Comparison of ENCODE assay signal across 8 cellular contexts in genomic region chr1:1406101-1406820, GRCh38. TPM values are rescaled to one million over a fixed set of nuclear protein-coding genes. Genes with fewer than 3 reads are reported as not detected.
DNase-seq lines count a peak whose midpoint lies in the region; ATAC-seq and TF ChIP-seq lines count a peak whose summit lies in the region.

No MANE protein-coding gene starts in this region.

- no peaks in the 10 kb centered on the region for H3K27me3 ChIP-seq in smooth muscle cell (ENCODE audit: low read depth)

- H3K27ac Mint-ChIP-seq in HFFc6 = peak overlapping the region; percentile 87

- intact Hi-C loops in left ventricle myocardium superior (cut with micrococcal nuclease) = no loop called here

- H3K27me3 Mint-ChIP-seq in HFFc6 (ENCODE audit: insufficient read depth) = peaks cover 11% of the 10 kb centered on the region; the same call in 1 of the 2 replicates

- peak overlapping the region; percentile 100 for H3K4me2 ChIP-seq in smooth muscle cell

- no peak for TF ChIP-seq CTCF in HFFc6 (IDR thresholded peaks at IDR 0.05)
- no peak for TF ChIP-seq CTCF in WI38 (IDR thresholded peaks at IDR 0.05; ENCODE audit: low read depth, low read length)
- no peak for TF ChIP-seq CTCF in smooth muscle cell (IDR thresholded peaks at IDR 0.05; ENCODE audit: borderline replicate concordance, insufficient read depth, poor library complexity, severe bottlenecking)

- H3K9me3 ChIP-seq in smooth muscle cell (replicated peaks; ENCODE audit: low read depth) = no peaks in the 10 kb centered on the region

- H3K4me1 Mint-ChIP-seq in HFFc6 (ENCODE audit: low read depth) = peaks cover 34% of the 10 kb centered on the region

- peak overlapping the region; percentile 76 for H3K27ac ChIP-seq in smooth muscle cell (ENCODE audit: low read depth)

- 69% methylated on average over 32 of the region's 43 CpGs for WGBS in smooth muscle cell (ENCODE audit: low lambda C conversion rate)

- DNase-seq in HFFc6 (no peak), left ventricle myocardium superior (peak; percentile 31), smooth muscle cell (lab: John Stamatoyannopoulos, UW; ENCODE audit: unreplicated experiment) (no peak), T1000 (lab: John Stamatoyannopoulos, UW) (no peak), mesenteric fat pad (ENCODE audit: low spot score) (no peak)
- no peak for DNase-seq in central memory CD4-positive, alpha-beta T cell

- H3K4me3 Mint-ChIP-seq in HFFc6 = peak overlapping the region; percentile 93

- H3K9me3 Mint-ChIP-seq in HFFc6 = no peaks in the 10 kb centered on the region

- H3K36me3 ChIP-seq in smooth muscle cell (ENCODE audit: low read depth) = no peaks in the 10 kb centered on the region

- peak overlapping the region; percentile 90 for H3K4me3 ChIP-seq in WI38 (ENCODE audit: low read depth, low read length)
- peak overlapping the region; percentile 81 for H3K4me3 ChIP-seq in smooth muscle cell

- peaks cover 18% of the 10 kb centered on the region for H3K4me1 ChIP-seq in smooth muscle cell (ENCODE audit: low read depth)

- peak overlapping the region; percentile 50 for H2AFZ ChIP-seq in smooth muscle cell (ENCODE audit: low read depth)

- ATAC-seq in left ventricle myocardium superior = peak; percentile 1
- ATAC-seq in GM19455 (IDR thresholded peaks at IDR 0.05; ENCODE audit: unreplicated experiment) = no peak

- peaks cover 52% of the 10 kb centered on the region for H3K79me2 ChIP-seq in smooth muscle cell (ENCODE audit: low read depth)

- H3K36me3 Mint-ChIP-seq in HFFc6 (ENCODE audit: low read depth) = peaks cover 58% of the 10 kb centered on the region

- H3F3A ChIP-seq in smooth muscle cell (ENCODE audit: low read depth) = peaks cover 27% of the 10 kb centered on the region

- peak overlapping the region; percentile 89 for H3K9ac ChIP-seq in smooth muscle cell (ENCODE audit: low read depth)

- peaks cover 18% of the 10 kb centered on the region for H4K20me1 ChIP-seq in smooth muscle cell (ENCODE audit: low read depth)

RNA-seq across cellular contexts. Expression of gene MRPL20, which starts 0.8 kb away (rescaled TPM):
- total RNA-seq in HFFc6 (2021; fragmentation: NEBNext Ultra II Directional; extraction: Animal tissue kit (Norgen Biotek cat#: 25700)) = 100 to 1,000 TPM; 131 to 154 (median 141) TPM
- total RNA-seq in left ventricle myocardium superior (155 TPM), smooth muscle cell (99.0 and 99.6 TPM in 2 replicates), mesenteric fat pad (122 TPM)
- polyA plus RNA-seq in smooth muscle cell = 147 and 161 TPM in 2 replicates

RNA-seq across cellular contexts. Expression of gene CCNL2, which starts 7.1 kb away (rescaled TPM):
- total RNA-seq in HFFc6 (2021; fragmentation: NEBNext Ultra II Directional; extraction: Animal tissue kit (Norgen Biotek cat#: 25700)) = 100 to 1,000 TPM in 5 of 6 experiments, 10 to 100 TPM in 1; 96.2 to 115 (median 104) TPM
- 61.0 TPM for total RNA-seq in left ventricle myocardium superior
- total RNA-seq in smooth muscle cell = 172 and 180 TPM in 2 replicates
- 144 and 226 TPM in 2 replicates for polyA plus RNA-seq in smooth muscle cell
- 162 TPM for total RNA-seq in mesenteric fat pad

RNA-seq across cellular contexts. Expression of gene ANKRD65, which starts 14.8 kb away (rescaled TPM):
- under 1 TPM in 2 of 6 experiments, not detected in 4; 0.14 TPM for total RNA-seq in HFFc6 (2021; fragmentation: NEBNext Ultra II Directional; extraction: Animal tissue kit (Norgen Biotek cat#: 25700))
- total RNA-seq in left ventricle myocardium superior = 2.1 TPM
- 5.3 and 10.1 TPM in 2 replicates for total RNA-seq in smooth muscle cell
- 6.1 and 30.1 TPM in 2 replicates for polyA plus RNA-seq in smooth muscle cell
- total RNA-seq in mesenteric fat pad = 4.1 TPM

RNA-seq across cellular contexts. Expression of gene VWA1, which starts 29.2 kb away (rescaled TPM):
- under 1 TPM in 5 of 6 experiments, not detected in 1; 0.12 to 0.33 (median 0.24) TPM for total RNA-seq in HFFc6 (2021; fragmentation: NEBNext Ultra II Directional; extraction: Animal tissue kit (Norgen Biotek cat#: 25700))
- total RNA-seq in left ventricle myocardium superior (13.5 TPM), smooth muscle cell (25.1 and 29.5 TPM in 2 replicates), mesenteric fat pad (41.1 TPM)
- polyA plus RNA-seq in smooth muscle cell = 79.2 and 156 TPM in 2 replicates

RNA-seq across cellular contexts. Expression of gene AURKAIP1, which starts 31.3 kb away (rescaled TPM):
- 100 to 1,000 TPM; 178 to 206 (median 196) TPM for total RNA-seq in HFFc6 (2021; fragmentation: NEBNext Ultra II Directional; extraction: Animal tissue kit (Norgen Biotek cat#: 25700))
- total RNA-seq in left ventricle myocardium superior (268 TPM), smooth muscle cell (60.1 and 81.8 TPM in 2 replicates), mesenteric fat pad (120 TPM)
- 214 and 245 TPM in 2 replicates for polyA plus RNA-seq in smooth muscle cell
